Comparison of ENCODE assay signal across 8 cellular contexts in genomic region chr22:42473484-42474193, GRCh38. TPM values are rescaled to one million over a fixed set of nuclear protein-coding genes. Genes with fewer than 3 reads are reported as not detected.
DNase-seq lines count a peak whose midpoint lies in the region; ATAC-seq and FAIRE-seq lines count a peak whose summit lies in the region.

No MANE protein-coding gene starts in this region.

- peak; percentile 53 for ATAC-seq in effector memory CD8-positive, alpha-beta T cell (replicated peaks)

- no peak overlapping the region for H3K27ac Mint-ChIP-seq in effector memory CD8-positive, alpha-beta T cell

- H3K4me3 Mint-ChIP-seq in effector memory CD8-positive, alpha-beta T cell = no peak overlapping the region

- no peaks in the 10 kb centered on the region for H3K9me3 Mint-ChIP-seq in effector memory CD8-positive, alpha-beta T cell

- peak; percentile 31 for DNase-seq in NCI-H1092 treated with DMSO at 0.1 percent for 48 hours (lab: John Stamatoyannopoulos, UW)
- DNase-seq in NCI-H1092 (lab: John Stamatoyannopoulos, UW) = no peak
- DNase-seq in HuH-7 (ENCODE audit: low spot score) = peak; percentile 46
- peak; percentile 25 for DNase-seq in RCC 7860 (ENCODE audit: low spot score)
- peak in 2 of 3 experiments; percentile 7 to 10 for DNase-seq in effector memory CD8-positive, alpha-beta T cell
- peak; percentile 14 for DNase-seq in middle frontal gyrus (ENCODE audit: extremely low spot score, low spot score)
- DNase-seq in OCI-M2 (lab: John Stamatoyannopoulos, UW; ENCODE audit: unreplicated experiment) = no peak
- no peak for DNase-seq in occipital lobe (lab: John Stamatoyannopoulos, UW)

- H3K4me1 Mint-ChIP-seq in effector memory CD8-positive, alpha-beta T cell (ENCODE audit: low read depth in 2 of 2) = peaks cover 5 to 7% of the 10 kb centered on the region in 2 donors

- H3K36me3 Mint-ChIP-seq in effector memory CD8-positive, alpha-beta T cell (ENCODE audit: insufficient read depth) = no peaks in the 10 kb centered on the region

- peaks cover 16 to 45% of the 10 kb centered on the region in 2 donors for H3K27me3 Mint-ChIP-seq in effector memory CD8-positive, alpha-beta T cell

- peak; percentile 50 for FAIRE-seq in RCC 7860 (lab: Jason Lieb, UNC)

RNA-seq across cellular contexts. Expression of gene NFAM1, which starts 41.4 kb away (rescaled TPM):
- total RNA-seq in occipital lobe = 0.62 TPM

RNA-seq across cellular contexts. Expression of gene RRP7A, which starts 46.0 kb away (rescaled TPM):
- 21.5 TPM for total RNA-seq in occipital lobe

Comparison
In these comparisons a context has a peak if more than half of its experiments do, and no peak if none do; other contexts are left out.
1. DNase-seq: peak in NCI-H1092 treated with DMSO at 0.1 percent for 48 hours (single experiment), HuH-7 (single experiment), RCC 7860 (single experiment), effector memory CD8-positive, alpha-beta T cell (2 of 3) and middle frontal gyrus (single experiment); none in NCI-H1092 (single experiment), OCI-M2 (single experiment) and occipital lobe (single experiment).